ENCODE assay signal across 26 cellular contexts in genomic region chr1:110785612-110786011, GRCh38.
DNase-seq lines count a peak whose midpoint lies in the region; ATAC-seq, FAIRE-seq and TF ChIP-seq lines count a peak whose summit lies in the region.
"Had no signal": no experiment of that assay in that cellular context is flagged by ENCODE, and none has a peak within 500 bp of the region (broad histone marks: within the 10 kb centered on the region; RNA-seq: fewer than 3 reads in every experiment).

No MANE protein-coding gene starts in this region.

- H3K4me1 ChIP-seq in keratinocyte (ENCODE audit: control insufficient read depth, extremely low read depth, insufficient read depth, low read length), result peaks cover 10% of the 10 kb centered on the region
- H3K4me1 ChIP-seq: HAP-1 had no signal

- no peaks in the 10 kb centered on the region for H4K20me1 ChIP-seq in keratinocyte (ENCODE audit: control insufficient read depth, extremely low read depth, insufficient read depth, low read length)

- H3K27ac Mint-ChIP-seq in activated CD4-positive, alpha-beta T cell treated with anti-CD3 and anti-CD28 coated beads, Interleukin-2, amount 10 ng/mL, durations not matched to agents 7 days and 5 days, result peak overlapping the region; percentile 93
- H3K27ac Mint-ChIP-seq in activated B cell treated with CpG ODN at 0.5 μM for 24 hours, result peak overlapping the region; percentile 95
- H3K27ac Mint-ChIP-seq: activated T-helper 2 cell treated with anti-CD3 and anti-CD28 coated beads, Interferon-gamma antibody, Interleukin-2, Interleukin-4, amounts not matched to agents 10 μg/mL and 5 μg/mL and 100 μg/mL, durations not matched to agents 14 hours and 24 hours and 36 hours; dendritic cell treated with granulocyte-macrophage colony-stimulating factor and Interleukin-4, amounts not matched to agents 40 ng/mL and 50 ng/mL, for 4 days had no signal

- ATAC-seq in activated B cell treated with CpG ODN at 0.5 μM for 24 hours (ENCODE audit: low read depth), result no peak
- ATAC-seq in activated CD4-positive, CD25-positive, alpha-beta regulatory T cell treated with anti-CD3 and anti-CD28 coated beads, Interleukin-2, amount 50 U/mL, for 24 hours, result no peak
- ATAC-seq: left colon, natural killer cell, right cardiac atrium, upper lobe of right lung had no signal

- peak overlapping the region; percentile 35 for H3K4me2 ChIP-seq in keratinocyte (ENCODE audit: control insufficient read depth, extremely low read depth, insufficient read depth, low read depth, low read length)
- H3K4me2 ChIP-seq: SK-N-SH had no signal

- no peaks in the 10 kb centered on the region for H3K27me3 Mint-ChIP-seq in activated CD4-positive, alpha-beta T cell treated with anti-CD3 and anti-CD28 coated beads, Interleukin-2, amount 10 ng/mL, durations not matched to agents 7 days and 5 days
- H3K27me3 Mint-ChIP-seq in activated B cell treated with CpG ODN at 0.5 μM for 24 hours, result no peaks in the 10 kb centered on the region
- H3K27me3 Mint-ChIP-seq: IgD-negative memory B cell had no signal

- no peak overlapping the region for H3K27ac ChIP-seq in keratinocyte (ENCODE audit: control insufficient read depth, insufficient read depth, low read length)
- H3K27ac ChIP-seq: ovary had no signal

- no peak overlapping the region for H3K4me3 Mint-ChIP-seq in activated CD4-positive, alpha-beta T cell treated with anti-CD3 and anti-CD28 coated beads, Interleukin-2, amount 10 ng/mL, durations not matched to agents 7 days and 5 days
- no peak overlapping the region for H3K4me3 Mint-ChIP-seq in activated B cell treated with CpG ODN at 0.5 μM for 24 hours
- H3K4me3 Mint-ChIP-seq: dendritic cell treated with granulocyte-macrophage colony-stimulating factor and Interleukin-4, amounts not matched to agents 40 ng/mL and 50 ng/mL, for 4 days had no signal

- no peaks in the 10 kb centered on the region for H3K9me3 ChIP-seq in keratinocyte (ENCODE audit: control insufficient read depth, low read depth, low read length)
- H3K9me3 ChIP-seq: HAP-1, ovary, SK-N-SH had no signal

- no peaks in the 10 kb centered on the region for H3K27me3 ChIP-seq in keratinocyte (ENCODE audit: control insufficient read depth, extremely low read depth, insufficient read depth, low read length)
- H3K27me3 ChIP-seq: ovary had no signal

- POLR2A ChIA-PET in activated CD4-positive, alpha-beta T cell treated with anti-CD3 and anti-CD28 coated beads, Interleukin-2, amount 10 ng/mL, durations not matched to agents 7 days and 5 days (lab: Charles Lee), result no interaction called here
- POLR2A ChIA-PET in activated B cell treated with CpG ODN at 0.5 μM for 24 hours (lab: Charles Lee), result interaction anchor here (2.9 kb wide), 1 partner anchor 87 kb away, joined by 20 read pairs; the partner anchor contains the start of gene CD53

- H3K36me3 Mint-ChIP-seq in activated CD4-positive, alpha-beta T cell treated with anti-CD3 and anti-CD28 coated beads, Interleukin-2, amount 10 ng/mL, durations not matched to agents 7 days and 5 days (ENCODE audit: low read depth), result peaks cover 38% of the 10 kb centered on the region
- H3K36me3 Mint-ChIP-seq in activated B cell treated with CpG ODN at 0.5 μM for 24 hours (ENCODE audit: low read depth), result no peaks in the 10 kb centered on the region

- no peak overlapping the region for H3K9ac ChIP-seq in keratinocyte (ENCODE audit: control insufficient read depth, extremely low read depth, insufficient read depth, low read length)
- H3K9ac ChIP-seq: SK-N-SH had no signal

- no peak overlapping the region for H3K4me3 ChIP-seq in keratinocyte (ENCODE audit: control insufficient read depth in 2 of 3, extremely low read depth in 1 of 3, insufficient read depth in 2 of 3, low read depth in 1 of 3, low read length in 3 of 3)
- H3K4me3 ChIP-seq: HAP-1, ovary, upper lobe of right lung had no signal

- H2AFZ ChIP-seq in keratinocyte (ENCODE audit: control insufficient read depth, low read length), result no peak overlapping the region

- DNase-seq in activated CD4-positive, alpha-beta T cell treated with anti-CD3 and anti-CD28 coated beads, Interleukin-2, amount 10 ng/mL, durations not matched to agents 7 days and 5 days, result no peak
- DNase-seq in activated CD4-positive, alpha-beta T cell treated with anti-CD3 and anti-CD28 coated beads, Interleukin-2, amount 50 U/mL, for 48 hours, result no peak
- DNase-seq in GM19239 (ENCODE audit: insufficient read length, low spot score) (no peak), activated B cell treated with CpG ODN at 0.5 μM for 24 hours (no peak), keratinocyte (ENCODE audit: low read depth, low spot score) (no peak), hepatic stellate cell (ENCODE audit: low spot score) (no peak), COLO668 (lab: John Stamatoyannopoulos, UW; ENCODE audit: unreplicated experiment) (no peak)
- DNase-seq: AML-193; amniotic stem cell; glutamatergic neuron; left colon; natural killer cell; NCI-H1436; NCI-H524; ovary; right cardiac atrium; RPMI8226; SK-N-SH; stimulated activated CD4-positive, alpha-beta T cell treated with anti-CD3 and anti-CD28 coated beads, Interleukin-12 subunit alpha, Interleukin-12 subunit beta, amount 100 ng/mL, for 4 hours; T1000; upper lobe of right lung had no signal

- no peaks in the 10 kb centered on the region for H3K36me3 ChIP-seq in keratinocyte (ENCODE audit: control insufficient read depth in 2 of 2, extremely low read depth in 1 of 2, insufficient read depth in 2 of 2, low read length in 2 of 2)
- H3K36me3 ChIP-seq: HAP-1, ovary, upper lobe of right lung had no signal

- no peak for TF ChIP-seq CTCF in activated B cell treated with CpG ODN at 0.5 μM for 24 hours (IDR thresholded peaks at IDR 0.05)
- no peak for TF ChIP-seq CTCF in keratinocyte (optimal IDR thresholded peaks at IDR 0.05 in 1 of 3, IDR thresholded peaks at IDR 0.05 in 1 of 3, conservative IDR thresholded peaks at IDR 0.05 in 1 of 3; ENCODE audit: extremely low read depth in 1 of 3, insufficient read depth in 2 of 3, low read length in 3 of 3)

- FAIRE-seq in GM19239 (lab: Jason Lieb, UNC) (peak; percentile 84), keratinocyte (lab: Jason Lieb, UNC) (peak; percentile 86)

- H3K9me1 ChIP-seq in keratinocyte (ENCODE audit: control insufficient read depth, extremely low read depth, insufficient read depth, low read length), result no peaks in the 10 kb centered on the region

- peaks cover 18% of the 10 kb centered on the region for H3K9me3 Mint-ChIP-seq in activated CD4-positive, alpha-beta T cell treated with anti-CD3 and anti-CD28 coated beads, Interleukin-2, amount 10 ng/mL, durations not matched to agents 7 days and 5 days
- H3K9me3 Mint-ChIP-seq in activated B cell treated with CpG ODN at 0.5 μM for 24 hours, result peaks cover 13% of the 10 kb centered on the region

- intact Hi-C loops in activated B cell treated with CpG ODN at 0.5 μM for 24 hours (cut with micrococcal nuclease), result loop anchor here (2.0 to 10.0 kb wide), 3 partner anchors 401 to 573 kb away; partner anchors contain the start of genes KCNC4 and RBM15

- peaks cover 75% of the 10 kb centered on the region for H3K4me1 Mint-ChIP-seq in activated CD4-positive, alpha-beta T cell treated with anti-CD3 and anti-CD28 coated beads, Interleukin-2, amount 10 ng/mL, durations not matched to agents 7 days and 5 days
- H3K4me1 Mint-ChIP-seq in activated B cell treated with CpG ODN at 0.5 μM for 24 hours, result peaks cover 75% of the 10 kb centered on the region

- H3K79me2 ChIP-seq in keratinocyte (ENCODE audit: control insufficient read depth, insufficient read depth, low read length), result no peaks in the 10 kb centered on the region

- dilution Hi-C loops in keratinocyte (cut with MboI; ENCODE audit: extremely low pct_ligation_motif_present, low sequenced_read_pairs), result no loop called here

- CTCF ChIA-PET in activated CD4-positive, alpha-beta T cell treated with anti-CD3 and anti-CD28 coated beads, Interleukin-2, amount 10 ng/mL, durations not matched to agents 7 days and 5 days (lab: Charles Lee), result interaction anchor here (2.0 kb wide), 1 partner anchor 263 kb away, joined by 11 read pairs; no protein-coding TSS in a partner anchor
- CTCF ChIA-PET in activated B cell treated with CpG ODN at 0.5 μM for 24 hours (lab: Charles Lee), result interaction anchor here (0.7 to 8.2 kb wide), 4 partner anchors 44 to 166 kb away, joined by 3 to 98 read pairs (median 30); partner anchors contain the start of gene CD53
